2 cellular contexts compared by ENCODE assay signal in genomic region chr20:50975701-50976330, GRCh38.
TF ChIP-seq lines count a peak whose summit lies in the region.

No MANE protein-coding gene starts in this region.

TF ChIP-seq in GM23338, 12 proteins besides CTCF, POLR2A, EP300 and RAD21:
- TF ChIP-seq POLR2AphosphoS5 (IDR thresholded peaks at IDR 0.05; ENCODE audit: low read depth) = no peak
- TF ChIP-seq JUNB (IDR thresholded peaks at IDR 0.05; ENCODE audit: unreplicated experiment) = no peak
- TF ChIP-seq ZNF462 (CRISPR knock-in tag; IDR thresholded peaks at IDR 0.05) = no peak
- TF ChIP-seq EZH2phosphoT487 (IDR thresholded peaks at IDR 0.05; ENCODE audit: unreplicated experiment) = no peak
- no peak for TF ChIP-seq ETS1 (IDR thresholded peaks at IDR 0.05)
- no peak for TF ChIP-seq STAT1 (IDR thresholded peaks at IDR 0.05; ENCODE audit: unreplicated experiment)

TF ChIP-seq in K562, 482 proteins besides CTCF, POLR2A, EP300 and RAD21:
- TF ChIP-seq CEBPG (CRISPR knock-in tag; IDR thresholded peaks at IDR 0.05) (0 out of 2 replicates have a peak, but pooled peaks have one; percentile 12), CEBPG (tag; conservative IDR thresholded peaks at IDR 0.05 in 1 of 2, IDR thresholded peaks at IDR 0.05 in 1 of 2) (peak in 1 of 2 experiments; percentile 26; a peak in 1 of 4 replicates), GTF2A2 (tag; IDR thresholded peaks at IDR 0.05) (no peak)
TF ChIP-seq in K562: peak in this region for 1.
